10 cellular contexts compared by ENCODE assay signal in genomic region chr18:63285332-63285731, GRCh38. TPM values are rescaled to one million over a fixed set of nuclear protein-coding genes. Genes with fewer than 3 reads are reported as not detected.
DNase-seq lines count a peak whose midpoint lies in the region; ATAC-seq and TF ChIP-seq lines count a peak whose summit lies in the region.
"Had no signal": no experiment of that assay in that cellular context is flagged by ENCODE, and none has a peak within 500 bp of the region (broad histone marks: within the 10 kb centered on the region; RNA-seq: fewer than 3 reads in every experiment).

No MANE protein-coding gene starts in this region.

- no peaks in the 10 kb centered on the region for H3K9me3 ChIP-seq in esophagus muscularis mucosa

- H3K4me1 Mint-ChIP-seq in natural killer cell: peaks cover 6 to 13% of the 10 kb centered on the region in 2 donors
- H3K4me1 Mint-ChIP-seq in effector memory CD8-positive, alpha-beta T cell (ENCODE audit: low read depth in 2 of 2): peaks cover 21 to 31% of the 10 kb centered on the region in 2 donors

- no peaks in the 10 kb centered on the region for H3K27me3 ChIP-seq in esophagus muscularis mucosa

- 84% methylated on average over 5 of the region's 6 CpGs for WGBS in esophagus muscularis mucosa

- H3K9me3 Mint-ChIP-seq in natural killer cell: no peaks in the 10 kb centered on the region
- no peaks in the 10 kb centered on the region for H3K9me3 Mint-ChIP-seq in effector memory CD8-positive, alpha-beta T cell

- H3K27me3 Mint-ChIP-seq in natural killer cell (ENCODE audit: low read depth in 2 of 2): no peaks in the 10 kb centered on the region
- H3K27me3 Mint-ChIP-seq in effector memory CD8-positive, alpha-beta T cell: no peaks in the 10 kb centered on the region

- peaks cover 14 to 100% (median 98%) of the 10 kb centered on the region in 4 donors for H3K4me1 ChIP-seq in esophagus muscularis mucosa

- H3K36me3 ChIP-seq in esophagus muscularis mucosa: no peaks in the 10 kb centered on the region

- peak overlapping the region; percentile 63 to 82 (median 76) for H3K27ac ChIP-seq in esophagus muscularis mucosa (replicated peaks in 1 of 4)

- peak; percentile 97 for ATAC-seq in GM18511 (IDR thresholded peaks at IDR 0.05; ENCODE audit: unreplicated experiment)
- peak; percentile 93 for ATAC-seq in HG03135 (IDR thresholded peaks at IDR 0.05; ENCODE audit: unreplicated experiment)
- ATAC-seq in natural killer cell: no peak
- ATAC-seq in effector memory CD8-positive, alpha-beta T cell (replicated peaks): no peak

- H3K4me3 Mint-ChIP-seq in natural killer cell: no peak overlapping the region
- H3K4me3 Mint-ChIP-seq in effector memory CD8-positive, alpha-beta T cell: no peak overlapping the region

- H3K36me3 Mint-ChIP-seq in natural killer cell: peaks cover 4% of the 10 kb centered on the region
- H3K36me3 Mint-ChIP-seq in effector memory CD8-positive, alpha-beta T cell (ENCODE audit: insufficient read depth): peaks cover 9% of the 10 kb centered on the region

- intact Hi-C loops in esophagus muscularis mucosa (cut with DNase I): no loop called here
- intact Hi-C loops in natural killer cell (cut with micrococcal nuclease): no loop called here

- no peak overlapping the region for H3K27ac Mint-ChIP-seq in natural killer cell
- H3K27ac Mint-ChIP-seq in effector memory CD8-positive, alpha-beta T cell: peak overlapping the region in 1 of 2 donors; percentile 36

- TF ChIP-seq CTCF in GM20000 (IDR thresholded peaks at IDR 0.05; ENCODE audit: extremely low read depth, missing control alignments) (no peak), esophagus muscularis mucosa (IDR thresholded peaks at IDR 0.05) (no peak), natural killer cell (IDR thresholded peaks at IDR 0.05) (no peak)

- H3K4me3 ChIP-seq in esophagus muscularis mucosa: no peak overlapping the region

- TF ChIP-seq EP300 in esophagus muscularis mucosa (IDR thresholded peaks at IDR 0.05): no peak

- no peak for TF ChIP-seq POLR2A in esophagus muscularis mucosa (IDR thresholded peaks at IDR 0.05; ENCODE audit: low read depth)

- peak; percentile 57 for DNase-seq in GM20000 (ENCODE audit: low spot score)
- peak; percentile 66 for DNase-seq in esophagus muscularis mucosa (ENCODE audit: extremely low spot score)
- no peak for DNase-seq in natural killer cell
- no peak for DNase-seq in effector memory CD8-positive, alpha-beta T cell
- DNase-seq in superior temporal gyrus (ENCODE audit: extremely low spot score): no peak
- no peak for DNase-seq in mesenteric fat pad (ENCODE audit: low spot score)
- DNase-seq: GF-D8, kidney had no signal

RNA-seq across cellular contexts. Expression of gene BCL2, which starts 34.2 kb away (rescaled TPM):
- 10 to 100 TPM; 25.2 to 39.0 (median 36.1) TPM for total RNA-seq in esophagus muscularis mucosa
- 10 to 100 TPM; 28.2 to 64.2 (median 33.4) TPM for total RNA-seq in natural killer cell
- 58.7 TPM for total RNA-seq in mesenteric fat pad

Comparison
In these comparisons a context has a peak if more than half of its experiments do, and no peak if none do; other contexts are left out.
1. ATAC-seq: peak in GM18511 (single experiment) and HG03135 (single experiment); none in natural killer cell (0 of 3) and effector memory CD8-positive, alpha-beta T cell (single experiment).
2. DNase-seq: peak in GM20000 (single experiment) and esophagus muscularis mucosa (single experiment); none in natural killer cell (single experiment), effector memory CD8-positive, alpha-beta T cell (0 of 3), superior temporal gyrus (single experiment) and mesenteric fat pad (single experiment).